ENCODE assay signal across 8 cellular contexts in genomic region chr20:24992420-24993205, GRCh38. TPM values are rescaled to one million over a fixed set of nuclear protein-coding genes. Genes with fewer than 3 reads are reported as not detected.
DNase-seq lines count a peak whose midpoint lies in the region; ATAC-seq and TF ChIP-seq lines count a peak whose summit lies in the region.

TSS of gene APMAP (minus strand) at chr20:24992751. CDS start at chr20:24992688, 63 bp downstream.

- no peaks in the 10 kb centered on the region for H3K36me3 ChIP-seq in liver (ENCODE audit: control insufficient read depth in 4 of 4, insufficient read depth in 3 of 4, low read depth in 1 of 4, low read length in 3 of 4)

- H3K27ac ChIP-seq in liver (ENCODE audit: low read depth in 1 of 2, low read length in 2 of 2) = peak within 1 kb of the TSS; percentile 91 to 95

- TF ChIP-seq RAD21 in liver (IDR thresholded peaks at IDR 0.05) = peak in 1 of 2 donors; percentile 32

- WGBS in liver = under 1% methylated on average over 74 of the region's 74 CpGs

- peaks cover 0 to 49% (median 36%) of the 10 kb centered on the region in 4 donors for H3K4me1 ChIP-seq in liver (ENCODE audit: control insufficient read depth in 4 of 4, insufficient read depth in 4 of 4, low read length in 3 of 4)

- ATAC-seq in GM19372 (IDR thresholded peaks at IDR 0.05; ENCODE audit: low read depth, unreplicated experiment) (peak; percentile 94), HG03521 (IDR thresholded peaks at IDR 0.05; ENCODE audit: unreplicated experiment) (peak; percentile 97)

- peak; percentile 98 for DNase-seq in CD1c-positive myeloid dendritic cell (ENCODE audit: extremely low spot score)
- peak; percentile 93 for DNase-seq in NCI-H748 treated with DMSO at 0.1 percent for 48 hours (lab: John Stamatoyannopoulos, UW)
- peak; percentile 97 for DNase-seq in activated CD4-positive, alpha-beta T cell treated with anti-CD3 and anti-CD28 coated beads, Interleukin-2, amount 50 U/mL, for 48 hours
- peak; percentile 78 to 92 for DNase-seq in dermis microvascular lymphatic vessel endothelial cell (ENCODE audit: low read depth in 2 of 2)
- DNase-seq in stimulated activated CD4-positive, alpha-beta T cell treated with anti-CD3 and anti-CD28 coated beads, Interleukin-4, amount 100 ng/mL, for 24 hours = peak; percentile 97

- peak within 1 kb of the TSS; percentile 83 to 85 for H3K9ac ChIP-seq in liver (ENCODE audit: low read depth in 1 of 2, low read length in 2 of 2)

- H3K9me3 ChIP-seq in liver (ENCODE audit: control insufficient read depth in 4 of 4, low read length in 3 of 4) = no peaks in the 10 kb centered on the region

- no peaks in the 10 kb centered on the region for H3K27me3 ChIP-seq in liver (ENCODE audit: control insufficient read depth in 4 of 4, insufficient read depth in 4 of 4, low read length in 3 of 4)

- H3K4me3 ChIP-seq in liver (ENCODE audit: low read depth in 1 of 3, low read length in 3 of 3) = peak within 1 kb of the TSS; percentile 80 to 96 (median 93)

- no peak for TF ChIP-seq CTCF in liver (IDR thresholded peaks at IDR 0.05; ENCODE audit: low read depth, low read length, missing input control)

TF ChIP-seq in liver, 16 proteins besides CTCF, POLR2A, EP300 and RAD21:
- TF ChIP-seq EGR1 (IDR thresholded peaks at IDR 0.05; ENCODE audit: low read depth in 2 of 2) (peak in 1 of 2 donors; percentile 47), FOXA2 (IDR thresholded peaks at IDR 0.05) (peak; percentile 22), SP1 (IDR thresholded peaks at IDR 0.05) (peak; percentile 66), HNF4A (conservative IDR thresholded peaks at IDR 0.05) (peak in 1 of 2 donors; percentile 12), RXRA (IDR thresholded peaks at IDR 0.05) (peak; percentile 55), TAF1 (conservative IDR thresholded peaks at IDR 0.05) (peak; percentile 95), YY1 (IDR thresholded peaks at IDR 0.05) (peak; percentile 71), FOXA1 (IDR thresholded peaks at IDR 0.05) (no peak), REST (IDR thresholded peaks at IDR 0.05) (peak; percentile 53), JUND (IDR thresholded peaks at IDR 0.05) (no peak), ATF3 (IDR thresholded peaks at IDR 0.05) (no peak), NR2F2 (IDR thresholded peaks at IDR 0.05) (no peak), GABPA (IDR thresholded peaks at IDR 0.05 in 1 of 2, conservative IDR thresholded peaks at IDR 0.05 in 1 of 2) (peak; percentile 92 to 97), HNF4G (IDR thresholded peaks at IDR 0.05) (no peak), MAX (IDR thresholded peaks at IDR 0.05) (no peak), ZBTB33 (IDR thresholded peaks at IDR 0.05) (no peak)

RNA-seq across cellular contexts. Expression of gene APMAP, which starts in this region (rescaled TPM):
- 68.7 and 72.4 TPM in 2 replicates for total RNA-seq in dermis microvascular lymphatic vessel endothelial cell
- total RNA-seq in liver = 100 to 1,000 TPM; 132 to 378 TPM
- 100 to 1,000 TPM; 210 to 257 TPM for polyA plus RNA-seq in liver

Comparison
In these comparisons a context has a peak if more than half of its experiments do, and no peak if none do; other contexts are left out.
1. Peak in every context shown above with its lines: DNase-seq, ATAC-seq, H3K4me3 ChIP-seq and H3K27ac ChIP-seq.